15 cellular contexts compared by ENCODE assay signal in genomic region chr5:131209175-131209505, GRCh38. TPM values are rescaled to one million over a fixed set of nuclear protein-coding genes. Genes with fewer than 3 reads are reported as not detected.
A peak's percentile ranks its signal among the peaks of the same experiment; 100 is the strongest.
DNase-seq lines count a peak whose midpoint lies in the region; ATAC-seq and TF ChIP-seq lines count a peak whose summit lies in the region.
"Had no signal": no experiment of that assay in that cellular context is flagged by ENCODE, and none has a peak within 500 bp of the region (broad histone marks: within the 10 kb centered on the region; RNA-seq: fewer than 3 reads in every experiment).

No MANE protein-coding gene starts in this region.

- no peak overlapping the region for H2BK12ac ChIP-seq in neuronal stem cell (ENCODE audit: low read length)

- no CpG with 5 or more reads among the region's 1 CpG for WGBS in neuronal stem cell (ENCODE audit: extremely low coverage in 2 of 2, insufficient read length in 2 of 2, insufficient replicate concordance in 1 of 2), 2 donors

- intact Hi-C loops in activated CD4-positive, alpha-beta T cell treated with anti-CD3 and anti-CD28 coated beads, Interleukin-2, amount 10 ng/mL, durations not matched to agents 24 days and 14 days (cut with micrococcal nuclease), result loop anchor here (2.0 kb wide), 2 partner anchors 34 to 38 kb away; partner anchors contain the start of gene LYRM7

- peak overlapping the region; percentile 68 for H3K9ac ChIP-seq in Karpas-422 (ENCODE audit: low read length)
- no peak overlapping the region for H3K9ac ChIP-seq in neuronal stem cell (ENCODE audit: low read depth, low read length, poor library complexity)

- no peak for DNase-seq in activated CD4-positive, alpha-beta T cell treated with anti-CD3 and anti-CD28 coated beads, Interleukin-2, amount 10 ng/mL, durations not matched to agents 24 days and 14 days
- DNase-seq in activated CD4-positive, alpha-beta T cell treated with anti-CD3 and anti-CD28 coated beads, Interleukin-2, amount 50 U/mL, for 4 hours, result no peak
- DNase-seq in Karpas-422, result no peak
- DNase-seq in neuronal stem cell (ENCODE audit: low spot score), result no peak
- DNase-seq in HFFc6, result no peak
- DNase-seq in NK-92 (lab: John Stamatoyannopoulos, UW; ENCODE audit: unreplicated experiment), result no peak
- DNase-seq: ovary, small intestine, substantia nigra had no signal

- no peak overlapping the region for H3K14ac ChIP-seq in neuronal stem cell (ENCODE audit: low read length)

- H2BK5ac ChIP-seq in neuronal stem cell (ENCODE audit: low read length), result no peak overlapping the region

- H3K4me1 ChIP-seq in Karpas-422 (ENCODE audit: low read length) (peaks cover 70% of the 10 kb centered on the region), neuronal stem cell (ENCODE audit: control insufficient read depth in 2 of 2, insufficient read depth in 1 of 2, low read depth in 1 of 2, low read length in 2 of 2) (peaks cover 0 to 6% of the 10 kb centered on the region in 2 donors)
- H3K4me1 ChIP-seq: A549 had no signal

- no peak overlapping the region for H2AK5ac ChIP-seq in neuronal stem cell (ENCODE audit: low read depth, low read length)

- H3K9me2 ChIP-seq in Karpas-422 (replicated peaks; ENCODE audit: insufficient read depth, low read length), result no peaks in the 10 kb centered on the region

- H2BK120ac ChIP-seq in neuronal stem cell (ENCODE audit: low read depth, low read length), result no peak overlapping the region

- no peak overlapping the region for H3K4ac ChIP-seq in neuronal stem cell (ENCODE audit: low read length)

- no peaks in the 10 kb centered on the region for H3K36me3 ChIP-seq in Karpas-422 (ENCODE audit: insufficient read depth, low read length)
- H3K36me3 ChIP-seq in neuronal stem cell (replicated peaks in 1 of 2; ENCODE audit: control insufficient read depth in 2 of 2, insufficient read depth in 2 of 2, low read length in 2 of 2), result no peaks in the 10 kb centered on the region
- H3K36me3 ChIP-seq: ovary, SJSA1 had no signal

- peak overlapping the region; percentile 96 for H3K4me2 ChIP-seq in Karpas-422 (ENCODE audit: low read depth, low read length, poor library complexity, severe bottlenecking)
- no peak overlapping the region for H3K4me2 ChIP-seq in neuronal stem cell (ENCODE audit: insufficient read depth, low read length, poor library complexity, severe bottlenecking)
- H3K4me2 ChIP-seq: A549 had no signal

- H3K9me3 Mint-ChIP-seq in activated CD4-positive, alpha-beta T cell treated with anti-CD3 and anti-CD28 coated beads, Interleukin-2, amount 10 ng/mL, durations not matched to agents 24 days and 14 days, result no peaks in the 10 kb centered on the region
- H3K9me3 Mint-ChIP-seq in activated naive CD8-positive, alpha-beta T cell (ENCODE audit: low read depth), result no peaks in the 10 kb centered on the region
- no peaks in the 10 kb centered on the region for H3K9me3 Mint-ChIP-seq in HFFc6

- H4K8ac ChIP-seq in neuronal stem cell (ENCODE audit: low read depth, low read length), result no peak overlapping the region

- H3K4me1 Mint-ChIP-seq in activated CD4-positive, alpha-beta T cell treated with anti-CD3 and anti-CD28 coated beads, Interleukin-2, amount 10 ng/mL, durations not matched to agents 24 days and 14 days, result peaks cover 43% of the 10 kb centered on the region
- H3K4me1 Mint-ChIP-seq in activated naive CD8-positive, alpha-beta T cell (ENCODE audit: low read depth), result peaks cover 65% of the 10 kb centered on the region
- no peaks in the 10 kb centered on the region for H3K4me1 Mint-ChIP-seq in HFFc6 (ENCODE audit: low read depth)

- no peak for ATAC-seq in GM19452 (IDR thresholded peaks at IDR 0.05; ENCODE audit: unreplicated experiment)
- ATAC-seq: HCT116 had no signal

- H2AFZ ChIP-seq in Karpas-422 (ENCODE audit: low read length), result peak overlapping the region; percentile 15; the same call in 1 of the 2 replicates
- peak overlapping the region; percentile 25 for H2AFZ ChIP-seq in neuronal stem cell (ENCODE audit: low read length)

- no peaks in the 10 kb centered on the region for H3K27me3 ChIP-seq in Karpas-422 (ENCODE audit: low read length)
- H3K27me3 ChIP-seq in neuronal stem cell (ENCODE audit: control insufficient read depth in 3 of 3, insufficient read depth in 3 of 3, low read depth in 1 of 3, low read length in 3 of 3), result no peaks in the 10 kb centered on the region
- H3K27me3 ChIP-seq: ovary, SJSA1 had no signal

- peaks cover 36% of the 10 kb centered on the region for H3K79me2 ChIP-seq in Karpas-422 (ENCODE audit: low read length)

- no peaks in the 10 kb centered on the region for H4K20me1 ChIP-seq in Karpas-422 (ENCODE audit: insufficient read depth, low read depth, low read length)

- no peak overlapping the region for H4K91ac ChIP-seq in neuronal stem cell (ENCODE audit: low read depth, low read length, poor library complexity)

- H3K23ac ChIP-seq in neuronal stem cell (ENCODE audit: low read depth, low read length, poor library complexity), result no peak overlapping the region

- H3K27me3 Mint-ChIP-seq in activated CD4-positive, alpha-beta T cell treated with anti-CD3 and anti-CD28 coated beads, Interleukin-2, amount 10 ng/mL, durations not matched to agents 24 days and 14 days, result no peaks in the 10 kb centered on the region
- H3K27me3 Mint-ChIP-seq in activated naive CD8-positive, alpha-beta T cell, result no peaks in the 10 kb centered on the region
- H3K27me3 Mint-ChIP-seq in HFFc6 (ENCODE audit: insufficient read depth), result peaks cover 4% of the 10 kb centered on the region

- no peak for TF ChIP-seq CTCF in HFFc6 (IDR thresholded peaks at IDR 0.05)

- H3K18ac ChIP-seq in neuronal stem cell (ENCODE audit: low read length), result no peak overlapping the region

- peak overlapping the region; percentile 73 for H3K4me3 ChIP-seq in Karpas-422 (ENCODE audit: low read length)
- H3K4me3 ChIP-seq in neuronal stem cell (ENCODE audit: low read length in 2 of 2), result no peak overlapping the region
- H3K4me3 ChIP-seq: A549, ovary, SJSA1 had no signal

- no peak overlapping the region for H2BK15ac ChIP-seq in neuronal stem cell (ENCODE audit: low read length)

- no peaks in the 10 kb centered on the region for H3K79me1 ChIP-seq in neuronal stem cell (ENCODE audit: low read depth, low read length)

- H3K9me3 ChIP-seq in Karpas-422 (ENCODE audit: low read length) (no peaks in the 10 kb centered on the region), neuronal stem cell (replicated peaks in 1 of 2; ENCODE audit: control insufficient read depth in 2 of 2, insufficient read depth in 1 of 2, low read depth in 1 of 2, low read length in 2 of 2) (no peaks in the 10 kb centered on the region)
- H3K9me3 ChIP-seq: A549, ovary, SJSA1 had no signal

- H3K36me3 Mint-ChIP-seq in activated CD4-positive, alpha-beta T cell treated with anti-CD3 and anti-CD28 coated beads, Interleukin-2, amount 10 ng/mL, durations not matched to agents 24 days and 14 days (ENCODE audit: low read depth), result peaks cover 11% of the 10 kb centered on the region
- H3K36me3 Mint-ChIP-seq in activated naive CD8-positive, alpha-beta T cell, result peaks cover 9% of the 10 kb centered on the region
- H3K36me3 Mint-ChIP-seq in HFFc6 (ENCODE audit: low read depth), result no peaks in the 10 kb centered on the region

- peak overlapping the region; percentile 94 for H3K27ac Mint-ChIP-seq in activated CD4-positive, alpha-beta T cell treated with anti-CD3 and anti-CD28 coated beads, Interleukin-2, amount 10 ng/mL, durations not matched to agents 24 days and 14 days
- H3K27ac Mint-ChIP-seq in activated naive CD8-positive, alpha-beta T cell, result peak overlapping the region; percentile 97
- no peak overlapping the region for H3K27ac Mint-ChIP-seq in HFFc6

- H3K27ac ChIP-seq in Karpas-422 (ENCODE audit: low read length) (peak overlapping the region; percentile 98), neuronal stem cell (replicated peaks; ENCODE audit: low read length) (peak overlapping the region; percentile 18)
- H3K27ac ChIP-seq: A549, ovary, SJSA1, VCaP had no signal

- H3K4me3 Mint-ChIP-seq in activated CD4-positive, alpha-beta T cell treated with anti-CD3 and anti-CD28 coated beads, Interleukin-2, amount 10 ng/mL, durations not matched to agents 24 days and 14 days, result peak overlapping the region; percentile 82
- peak overlapping the region; percentile 83 for H3K4me3 Mint-ChIP-seq in activated naive CD8-positive, alpha-beta T cell
- no peak overlapping the region for H3K4me3 Mint-ChIP-seq in HFFc6

RNA-seq across cellular contexts. Expression of gene LYRM7, which starts 38.4 kb away (rescaled TPM):
- 17.9 and 18.1 TPM in 2 replicates for total RNA-seq in activated CD4-positive, alpha-beta T cell treated with anti-CD3 and anti-CD28 coated beads, Interleukin-2, amount 10 ng/mL, durations not matched to agents 24 days and 14 days
- 18.8 and 28.4 TPM in 2 replicates for total RNA-seq in Karpas-422 (2014; rRNA removed; shearing (Covaris generic); ENCODE audit: low replicate concordance)
- polyA plus RNA-seq in neuronal stem cell (2013, experiment 1 of 2), result 8.0 TPM
- polyA plus RNA-seq in neuronal stem cell (2013, experiment 2 of 2), result 8.6 TPM
- total RNA-seq in HFFc6 (2021; fragmentation: NEBNext Ultra II Directional; extraction: Animal tissue kit (Norgen Biotek cat#: 25700)), result 10 to 100 TPM in 3 of 6 experiments, 1 to 10 TPM in 3; 8.1 to 10.9 (median 9.9) TPM

RNA-seq across cellular contexts. Expression of gene HINT1, which starts 44.1 kb away (rescaled TPM):
- total RNA-seq in activated CD4-positive, alpha-beta T cell treated with anti-CD3 and anti-CD28 coated beads, Interleukin-2, amount 10 ng/mL, durations not matched to agents 24 days and 14 days, result 280 and 282 TPM in 2 replicates
- 220 and 522 TPM in 2 replicates for total RNA-seq in Karpas-422 (2014; rRNA removed; shearing (Covaris generic); ENCODE audit: low replicate concordance)
- polyA plus RNA-seq in neuronal stem cell (2013, experiment 1 of 2), result 383 TPM
- 390 TPM for polyA plus RNA-seq in neuronal stem cell (2013, experiment 2 of 2)
- total RNA-seq in HFFc6 (2021; fragmentation: NEBNext Ultra II Directional; extraction: Animal tissue kit (Norgen Biotek cat#: 25700)), result 100 to 1,000 TPM; 231 to 251 (median 241) TPM

RNA-seq across cellular contexts. Expression of gene CDC42SE2, which starts 54.7 kb away (rescaled TPM):
- 96.2 and 99.0 TPM in 2 replicates for total RNA-seq in activated CD4-positive, alpha-beta T cell treated with anti-CD3 and anti-CD28 coated beads, Interleukin-2, amount 10 ng/mL, durations not matched to agents 24 days and 14 days
- total RNA-seq in Karpas-422 (2014; rRNA removed; shearing (Covaris generic); ENCODE audit: low replicate concordance), result 57.4 and 143 TPM in 2 replicates
- 25.1 TPM for polyA plus RNA-seq in neuronal stem cell (2013, experiment 1 of 2)
- 25.5 TPM for polyA plus RNA-seq in neuronal stem cell (2013, experiment 2 of 2)
- total RNA-seq in HFFc6 (2021; fragmentation: NEBNext Ultra II Directional; extraction: Animal tissue kit (Norgen Biotek cat#: 25700)), result 10 to 100 TPM; 14.2 to 18.0 (median 16.4) TPM
